32 cellular contexts compared by ENCODE assay signal in the genomic region with DNA sequence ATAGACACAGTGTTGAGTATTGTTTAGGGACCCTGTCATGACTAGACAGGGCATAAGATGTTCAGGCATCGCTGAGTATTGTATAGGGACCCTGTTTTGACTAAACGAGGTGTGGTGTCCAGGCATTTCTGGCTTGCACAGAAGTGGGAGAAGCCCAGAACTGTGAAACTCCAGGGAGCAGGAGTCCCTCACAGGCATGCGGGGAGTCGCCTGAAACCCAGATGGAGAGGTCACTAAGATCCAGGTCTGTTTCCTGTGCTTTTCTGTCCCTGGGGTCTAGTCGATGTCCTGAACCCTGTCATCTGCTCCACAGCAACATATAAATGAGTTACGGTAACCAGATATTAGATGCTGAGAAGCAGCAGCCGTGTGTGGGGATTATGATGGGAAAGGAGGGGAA.
"Had no signal": no experiment of that assay in that cellular context is flagged by ENCODE, and none has a peak within 500 bp of the region (broad histone marks: within the 10 kb centered on the region; RNA-seq: fewer than 3 reads in every experiment).

No MANE protein-coding gene starts in this region.

- H3K27me3 Mint-ChIP-seq: activated CD4-positive, alpha-beta T cell treated with anti-CD3 and anti-CD28 coated beads for 36 hours; activated CD4-positive, alpha-beta T cell treated with anti-CD3 and anti-CD28 coated beads, Interleukin-2, amount 10 ng/mL, durations not matched to agents 7 days and 5 days; activated T-cell treated with anti-CD3 and anti-CD28 coated beads, Interleukin-2, amount 50 U/mL, for 24 hours; IgD-negative memory B cell had no signal

- H3K27ac Mint-ChIP-seq: activated CD4-positive, alpha-beta T cell treated with anti-CD3 and anti-CD28 coated beads for 36 hours; activated CD4-positive, alpha-beta T cell treated with anti-CD3 and anti-CD28 coated beads, Interleukin-2, amount 10 ng/mL, durations not matched to agents 7 days and 5 days; activated CD8-positive, alpha-beta T cell treated with anti-CD3 and anti-CD28 coated beads, Interleukin-2, amount 10 ng/mL, durations not matched to agents 7 days and 5 days; activated naive CD4-positive, alpha-beta T cell treated with anti-CD3 and anti-CD28 coated beads for 36 hours; activated naive CD4-positive, alpha-beta T cell treated with anti-CD3 and anti-CD28 coated beads, Interleukin-2, amount 50 U/mL, for 72 hours; activated T-cell treated with anti-CD3 and anti-CD28 coated beads, Interleukin-2, amount 50 U/mL, for 24 hours; IgD-negative memory B cell; T-helper 1 cell treated with Interleukin-12 subunit alpha and Interleukin-12 subunit beta and Interleukin-4 antibody, amounts not matched to agents 30 μg/mL and 1 μg/mL, for 36 hours; T-helper 2 cell treated with Interferon-gamma antibody and Interleukin-4, amounts not matched to agents 5 μg/mL and 100 μg/mL, for 36 hours; WTC11 had no signal

- H3K4me1 Mint-ChIP-seq: activated CD4-positive, alpha-beta T cell treated with anti-CD3 and anti-CD28 coated beads for 36 hours; activated CD4-positive, alpha-beta T cell treated with anti-CD3 and anti-CD28 coated beads, Interleukin-2, amount 10 ng/mL, durations not matched to agents 7 days and 5 days; IgD-negative memory B cell; WTC11 had no signal

- H3K27ac ChIP-seq: adrenal gland, body of pancreas, breast epithelium, SJSA1 had no signal

- H3K4me3 ChIP-seq: adrenal gland, body of pancreas, breast epithelium, SJSA1 had no signal

- ATAC-seq: activated CD4-positive, alpha-beta T cell treated with anti-CD3 and anti-CD28 coated beads for 36 hours; activated CD4-positive, CD25-positive, alpha-beta regulatory T cell treated with anti-CD3 and anti-CD28 coated beads, Interleukin-2, amount 50 U/mL, for 24 hours; activated CD8-positive, alpha-beta T cell treated with anti-CD3 and anti-CD28 coated beads, Interleukin-2, amount 10 ng/mL, durations not matched to agents 7 days and 5 days; activated naive CD4-positive, alpha-beta T cell treated with anti-CD3 and anti-CD28 coated beads, Interleukin-2, amount 50 U/mL, for 72 hours; body of pancreas; Panc1; WTC11 had no signal

- H3K4me1 ChIP-seq: adrenal gland, body of pancreas, breast epithelium, SJSA1 had no signal

- H3K9me3 ChIP-seq: adrenal gland, body of pancreas, breast epithelium, SK-N-SH had no signal

- H3K4me3 Mint-ChIP-seq: activated CD4-positive, alpha-beta T cell treated with anti-CD3 and anti-CD28 coated beads for 36 hours; activated CD4-positive, alpha-beta T cell treated with anti-CD3 and anti-CD28 coated beads, Interleukin-2, amount 10 ng/mL, durations not matched to agents 7 days and 5 days; activated CD8-positive, alpha-beta T cell treated with anti-CD3 and anti-CD28 coated beads, Interleukin-2, amount 10 ng/mL, durations not matched to agents 7 days and 5 days; activated naive CD4-positive, alpha-beta T cell treated with anti-CD3 and anti-CD28 coated beads for 36 hours; activated T-cell treated with anti-CD3 and anti-CD28 coated beads, Interleukin-2, amount 50 U/mL, for 24 hours; IgD-negative memory B cell; T-helper 1 cell treated with Interleukin-12 subunit alpha and Interleukin-12 subunit beta and Interleukin-4 antibody, amounts not matched to agents 30 μg/mL and 1 μg/mL, for 36 hours; T-helper 2 cell treated with Interferon-gamma antibody and Interleukin-4, amounts not matched to agents 5 μg/mL and 100 μg/mL, for 36 hours; WTC11 had no signal

- H3K36me3 Mint-ChIP-seq: activated naive CD4-positive, alpha-beta T cell treated with anti-CD3 and anti-CD28 coated beads, Interleukin-2, amount 50 U/mL, for 72 hours; IgD-negative memory B cell had no signal

- H3K9me3 Mint-ChIP-seq: activated CD4-positive, alpha-beta T cell treated with anti-CD3 and anti-CD28 coated beads, Interleukin-2, amount 10 ng/mL, durations not matched to agents 7 days and 5 days; activated T-cell treated with anti-CD3 and anti-CD28 coated beads, Interleukin-2, amount 50 U/mL, for 24 hours had no signal

- H3K9ac ChIP-seq: SK-N-SH had no signal

- H3K27me3 ChIP-seq: adrenal gland, SJSA1 had no signal

- DNase-seq: activated CD4-positive, alpha-beta T cell treated with anti-CD3 and anti-CD28 coated beads for 36 hours; activated CD4-positive, alpha-beta T cell treated with anti-CD3 and anti-CD28 coated beads, Interleukin-2, amount 10 ng/mL, durations not matched to agents 7 days and 5 days; activated CD4-positive, alpha-beta T cell treated with anti-CD3 and anti-CD28 coated beads, Interleukin-2, amount 50 U/mL, for 48 hours; activated CD8-positive, alpha-beta T cell treated with anti-CD3 and anti-CD28 coated beads, Interleukin-2, amount 10 ng/mL, durations not matched to agents 7 days and 5 days; activated gamma-delta T cell treated with Interleukin-2 at 50 U/mL for 16 hours; activated naive CD4-positive, alpha-beta T cell treated with anti-CD3 and anti-CD28 coated beads for 36 hours; activated T-cell treated with anti-CD3 and anti-CD28 coated beads, Interleukin-2, amount 50 U/mL, for 24 hours; body of pancreas; Karpas-422; KBM-7; NCI-H1105; NCI-H1417 treated with DMSO at 0.1 percent for 48 hours; NCI-H187 treated with DMSO at 0.1 percent for 48 hours; NCI-H2081; NCI-H2171 treated with DMSO at 0.1 percent for 48 hours; NCI-H2227 treated with DMSO at 0.1 percent for 48 hours; NCI-H446; NCI-H510A treated with DMSO at 0.1 percent for 48 hours; NCI-H526 treated with DMSO at 0.1 percent for 48 hours; NCI-H774; SHP77 treated with DMSO at 0.1 percent for 48 hours; SK-N-SH had no signal

- H3K36me3 ChIP-seq: adrenal gland, breast epithelium, SJSA1 had no signal
